8 cellular contexts compared by ENCODE assay signal in the genomic region with DNA sequence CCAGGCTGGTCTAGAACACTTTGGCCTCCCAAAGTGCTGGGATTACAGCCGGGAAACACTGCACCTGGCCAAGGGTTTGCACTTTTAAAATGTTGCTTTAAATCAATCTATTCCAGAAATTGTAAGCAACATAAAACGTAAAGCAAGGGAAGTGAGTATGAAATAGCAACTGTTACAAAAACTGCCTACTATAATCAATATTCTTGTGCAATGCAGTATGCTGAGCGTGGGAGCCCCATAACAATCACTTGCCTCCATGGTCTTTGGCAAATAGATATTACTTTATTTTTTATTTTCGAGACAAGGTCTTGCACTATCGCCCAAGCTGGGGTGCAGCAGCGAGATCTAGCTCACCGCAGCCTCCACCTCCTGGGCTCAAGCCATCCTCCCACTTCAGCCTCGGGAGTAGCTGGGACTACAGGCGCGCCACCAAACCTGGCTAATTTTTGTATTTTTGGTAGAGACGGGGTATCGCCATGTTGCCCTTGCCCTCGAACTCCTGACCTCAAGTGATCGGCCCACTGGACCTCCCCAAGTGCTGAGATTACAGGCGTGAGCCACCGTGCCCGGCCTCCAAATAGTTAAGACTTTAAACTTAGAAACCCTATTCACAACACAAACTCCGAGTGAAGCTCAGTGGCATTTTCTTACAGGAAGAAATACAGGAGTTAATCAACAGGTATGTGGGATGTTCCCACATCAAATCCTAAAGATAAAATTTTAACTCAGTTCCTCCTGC. TPM values are rescaled to one million over a fixed set of nuclear protein-coding genes. Genes with fewer than 3 reads are reported as not detected.
A peak's percentile ranks its signal among the peaks of the same experiment; 100 is the strongest.
DNase-seq lines count a peak whose midpoint lies in the region; ATAC-seq and TF ChIP-seq lines count a peak whose summit lies in the region.

No MANE protein-coding gene starts in this region.

- 39 to 43% methylated on average over 18 of the region's 18 CpGs for WGBS in heart right ventricle, 2 donors

- DNase-seq in Ammon's horn (ENCODE audit: low spot score) (peak; percentile 9), HK-2 (ENCODE audit: unreplicated experiment) (peak; percentile 21), heart right ventricle (peak; percentile 11 to 19), gastrocnemius medialis (peak in 1 of 2 donors; percentile 17), KBM-7 (no peak), SIG-M5 treated with dmso at 0.1 percent for 504 hours (lab: John Stamatoyannopoulos, UW; ENCODE audit: unreplicated experiment) (no peak)
- peak; percentile 35 for DNase-seq in activated T-cell treated with anti-CD3 and anti-CD28 coated beads, Interleukin-2, amount 50 U/mL, for 1 hour

- H3K36me3 ChIP-seq in heart right ventricle: peaks cover 0 to 10% (median 0%) of the 10 kb centered on the region in 9 donors
- no peaks in the 10 kb centered on the region for H3K36me3 ChIP-seq in gastrocnemius medialis

- in situ Hi-C loops in gastrocnemius medialis (cut with MboI; ENCODE audit: low sequenced_read_pairs in 4 of 4): loop anchor here in 1 of 4 donors (10.0 to 25.0 kb wide), 2 partner anchors 137 to 805 kb away; partner anchors contain the start of gene RAB3GAP1
- in situ Hi-C loops in KBM-7 (cut with MboI; ENCODE audit: low pct_unique_long_range_greater_than_20kb, low sequenced_read_pairs): no loop called here

- H3K9me3 ChIP-seq in heart right ventricle (peaks cover 0 to 13% (median 0%) of the 10 kb centered on the region in 11 donors), gastrocnemius medialis (no peaks in the 10 kb centered on the region)

- intact Hi-C loops in heart right ventricle (cut with DNase I): no loop called here
- intact Hi-C loops in gastrocnemius medialis (cut with DNase I; ENCODE audit: low total_unique reads): loop anchor here (5.0 kb wide), 2 partner anchors 135 to 1070 kb away; partner anchors contain the start of genes DARS1 and RAB3GAP1

- H3K27ac ChIP-seq in heart right ventricle (peak overlapping the region; percentile 78 to 99 (median 96)), gastrocnemius medialis (peak overlapping the region; percentile 99 to 100 (median 100))

- ATAC-seq in heart right ventricle (no peak), gastrocnemius medialis (no peak), HG03520 (IDR thresholded peaks at IDR 0.05; ENCODE audit: unreplicated experiment) (no peak)

- H3K4me3 ChIP-seq in heart right ventricle: peak overlapping the region; percentile 58 to 99 (median 90)
- peak overlapping the region; percentile 96 to 99 (median 96) for H3K4me3 ChIP-seq in gastrocnemius medialis

- no peak for TF ChIP-seq POLR2A in gastrocnemius medialis (IDR thresholded peaks at IDR 0.05)

- H3K4me1 ChIP-seq in heart right ventricle: peaks cover 0 to 36% (median 31%) of the 10 kb centered on the region in 9 donors
- peaks cover 33% of the 10 kb centered on the region in 2 donors for H3K4me1 ChIP-seq in gastrocnemius medialis

- TF ChIP-seq CTCF in heart right ventricle (IDR thresholded peaks at IDR 0.05) (no peak), gastrocnemius medialis (IDR thresholded peaks at IDR 0.05 in 4 of 5, conservative IDR thresholded peaks at IDR 0.05 in 1 of 5) (no peak)

- H3K27me3 ChIP-seq in heart right ventricle (no peaks in the 10 kb centered on the region), gastrocnemius medialis (no peaks in the 10 kb centered on the region)

RNA-seq across cellular contexts. Expression of gene CCNT2, which starts 1.2 kb away (rescaled TPM):
- total RNA-seq in heart right ventricle (10 to 100 TPM; 13.7 to 26.6 (median 21.3) TPM), gastrocnemius medialis (10 to 100 TPM; 11.6 to 28.4 (median 18.6) TPM)
- polyA plus RNA-seq in heart right ventricle: 10 to 100 TPM in 1 of 2 donors, 1 to 10 TPM in 1; 4.7 to 18.9 TPM

Comparison
In these comparisons a context has a peak if more than half of its experiments do, and no peak if none do; other contexts are left out.
1. DNase-seq: peak in Ammon's horn (single experiment), HK-2 (single experiment), activated T-cell treated with anti-CD3 and anti-CD28 coated beads, Interleukin-2, amount 50 U/mL, for 1 hour (single experiment) and heart right ventricle (2 of 2); none in KBM-7 (single experiment) and SIG-M5 treated with dmso at 0.1 percent for 504 hours (single experiment).